12 cellular contexts compared by ENCODE assay signal in genomic region chr9:108956098-108956533, GRCh38.
"Had no signal": no experiment of that assay in that cellular context is flagged by ENCODE, and none has a peak within 500 bp of the region (broad histone marks: within the 10 kb centered on the region; RNA-seq: fewer than 3 reads in every experiment).

No MANE protein-coding gene starts in this region.

- H3K27ac ChIP-seq: gastroesophageal sphincter, pancreas had no signal

- H3K27me3 Mint-ChIP-seq: activated CD4-positive, alpha-beta T cell treated with anti-CD3 and anti-CD28 coated beads, Interleukin-2, amount 10 ng/mL, durations not matched to agents 24 days and 14 days; activated T-helper 17 cell treated with anti-CD3 and anti-CD28 coated beads, Interleukin-2, amount 50 U/mL, for 72 hours had no signal

- H3K4me3 ChIP-seq: gastroesophageal sphincter, pancreas, smooth muscle cell had no signal

- H3K36me3 ChIP-seq: pancreas had no signal

- H3K27me3 ChIP-seq: gastroesophageal sphincter, pancreas had no signal

- H3K4me1 ChIP-seq: pancreas had no signal

- H3K4me1 Mint-ChIP-seq: activated CD4-positive, alpha-beta T cell treated with anti-CD3 and anti-CD28 coated beads, Interleukin-2, amount 10 ng/mL, durations not matched to agents 24 days and 14 days; activated T-helper 17 cell treated with anti-CD3 and anti-CD28 coated beads, Interleukin-2, amount 50 U/mL, for 72 hours; neural crest cell had no signal

- H3K27ac Mint-ChIP-seq: activated CD4-positive, alpha-beta T cell treated with anti-CD3 and anti-CD28 coated beads, Interleukin-2, amount 10 ng/mL, durations not matched to agents 24 days and 14 days; activated naive CD4-positive, alpha-beta T cell treated with anti-CD3 and anti-CD28 coated beads for 36 hours; activated T-helper 17 cell treated with anti-CD3 and anti-CD28 coated beads, Interleukin-2, amount 50 U/mL, for 72 hours had no signal

- H3K9me3 Mint-ChIP-seq: activated CD4-positive, alpha-beta T cell treated with anti-CD3 and anti-CD28 coated beads, Interleukin-2, amount 10 ng/mL, durations not matched to agents 24 days and 14 days; activated naive CD4-positive, alpha-beta T cell treated with anti-CD3 and anti-CD28 coated beads for 36 hours; activated T-helper 17 cell treated with anti-CD3 and anti-CD28 coated beads, Interleukin-2, amount 50 U/mL, for 72 hours; neural crest cell had no signal

- DNase-seq: activated CD4-positive, alpha-beta T cell treated with anti-CD3 and anti-CD28 coated beads, Interleukin-2, amount 10 ng/mL, durations not matched to agents 24 days and 14 days; activated CD8-positive, alpha-beta memory T cell treated with anti-CD3 and anti-CD28 coated beads for 24 hours; activated naive CD4-positive, alpha-beta T cell treated with anti-CD3 and anti-CD28 coated beads for 36 hours; central memory CD4-positive, alpha-beta T cell; cortex of kidney; effector CD8-positive, alpha-beta T cell; pancreas; T-helper 9 cell had no signal

- H3K9me3 ChIP-seq: gastroesophageal sphincter, pancreas had no signal

- ATAC-seq: gastroesophageal sphincter, pancreas had no signal

- H3K4me3 Mint-ChIP-seq: activated CD4-positive, alpha-beta T cell treated with anti-CD3 and anti-CD28 coated beads, Interleukin-2, amount 10 ng/mL, durations not matched to agents 24 days and 14 days; activated naive CD4-positive, alpha-beta T cell treated with anti-CD3 and anti-CD28 coated beads for 36 hours; activated T-helper 17 cell treated with anti-CD3 and anti-CD28 coated beads, Interleukin-2, amount 50 U/mL, for 72 hours; neural crest cell had no signal
